In the genomic region with DNA sequence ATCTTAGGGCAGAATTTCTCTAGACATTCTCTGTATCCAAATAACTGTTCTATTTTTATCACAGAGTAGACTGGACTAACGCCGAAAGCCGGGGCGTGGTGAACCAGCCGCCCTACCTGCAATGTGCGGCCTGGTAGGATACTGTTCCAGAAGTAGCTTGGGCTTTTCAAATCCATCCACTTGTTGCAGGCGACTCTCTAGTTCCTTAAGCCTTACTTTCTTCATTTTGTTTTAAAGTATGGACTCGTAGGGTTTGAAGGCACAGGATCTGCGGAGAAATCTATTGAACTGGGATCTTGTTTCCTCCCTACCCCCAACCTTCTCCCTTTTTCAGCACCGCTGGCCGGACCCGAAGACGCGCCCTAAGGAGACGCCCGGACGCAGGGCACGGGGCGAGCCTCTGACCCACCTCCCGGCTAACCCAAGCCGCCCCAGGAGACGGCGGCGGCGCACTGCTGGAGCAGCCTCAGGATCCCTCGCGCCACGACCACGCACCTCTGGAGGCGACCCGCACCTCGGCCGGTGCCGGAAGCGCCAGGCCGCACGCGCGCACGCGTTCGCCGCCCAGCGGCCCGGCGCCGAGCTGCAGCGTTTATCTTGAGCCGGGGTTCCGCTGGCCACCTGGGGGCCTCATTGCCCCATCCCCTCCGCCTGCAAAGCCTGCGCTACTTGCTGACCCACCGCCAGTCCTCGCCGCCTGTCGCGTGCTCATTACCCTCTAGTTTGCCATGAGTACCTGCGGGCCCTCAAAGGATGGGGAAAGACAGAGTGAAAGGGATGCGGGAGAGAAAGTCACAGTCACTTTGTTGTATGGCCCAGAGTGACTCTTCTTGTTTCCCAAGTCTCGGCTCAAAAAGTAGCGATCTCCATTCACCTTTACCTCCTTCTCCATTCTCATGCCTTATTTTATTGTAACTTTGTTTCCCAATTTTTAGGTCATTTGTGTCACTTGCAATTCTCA, we compare ENCODE assay signal across 8 cellular contexts. TPM values are rescaled to one million over a fixed set of nuclear protein-coding genes. Genes with fewer than 3 reads are reported as not detected.
A peak's percentile ranks its signal among the peaks of the same experiment; 100 is the strongest.
DNase-seq lines count a peak whose midpoint lies in the region; ATAC-seq and TF ChIP-seq lines count a peak whose summit lies in the region.

TSS of gene METTL5 (minus strand) at position 533 of the 961 bp plus-strand sequence. CDS start at position 225, 308 bp downstream.

- H3K36me3 ChIP-seq in Panc1 (ENCODE audit: control insufficient read depth, insufficient read depth, low read length) (no peaks in the 10 kb centered on the region), esophagus squamous epithelium (peaks cover 0 to 23% (median 0%) of the 10 kb centered on the region in 3 donors), muscle layer of duodenum (ENCODE audit: control insufficient read depth in 1 of 2, insufficient read depth in 2 of 2, low read length in 2 of 2) (no peaks in the 10 kb centered on the region)

- TF ChIP-seq RAD21 in Ishikawa (IDR thresholded peaks at IDR 0.05; ENCODE audit: low read depth): peak; percentile 66

- peaks cover 15% of the 10 kb centered on the region for H3K4me1 ChIP-seq in Panc1 (ENCODE audit: control insufficient read depth, insufficient read depth, low read length)
- H3K4me1 ChIP-seq in esophagus squamous epithelium: peaks cover 22 to 71% (median 28%) of the 10 kb centered on the region in 3 donors
- H3K4me1 ChIP-seq in muscle layer of duodenum (ENCODE audit: control insufficient read depth in 1 of 2, insufficient read depth in 2 of 2, low read length in 2 of 2): peaks cover 11 to 35% of the 10 kb centered on the region in 2 donors

- H3K4me3 Mint-ChIP-seq in activated T-cell treated with anti-CD3 and anti-CD28 coated beads, Interleukin-2, amount 50 U/mL, for 72 hours: peak within 1 kb of the TSS; percentile 93 to 95

- H3K4me1 Mint-ChIP-seq in activated T-cell treated with anti-CD3 and anti-CD28 coated beads, Interleukin-2, amount 50 U/mL, for 72 hours (ENCODE audit: low read depth): peaks cover 71% of the 10 kb centered on the region

- H3K9me3 ChIP-seq in Panc1 (ENCODE audit: control insufficient read depth, insufficient read depth, low read depth, low read length) (no peaks in the 10 kb centered on the region), esophagus squamous epithelium (no peaks in the 10 kb centered on the region), muscle layer of duodenum (ENCODE audit: control insufficient read depth in 1 of 2, low read length in 2 of 2) (no peaks in the 10 kb centered on the region)

- peak within 1 kb of the TSS; percentile 93 for H3K27ac ChIP-seq in Panc1 (ENCODE audit: low read length)
- peak within 1 kb of the TSS; percentile 80 to 91 (median 86) for H3K27ac ChIP-seq in esophagus squamous epithelium
- peak within 1 kb of the TSS; percentile 59 for H3K27ac ChIP-seq in muscle layer of duodenum (ENCODE audit: low read length)

- peaks cover 7 to 26% of the 10 kb centered on the region in 2 donors for H3K36me3 Mint-ChIP-seq in activated T-cell treated with anti-CD3 and anti-CD28 coated beads, Interleukin-2, amount 50 U/mL, for 72 hours (ENCODE audit: insufficient read depth in 2 of 2)

- intact Hi-C loops in Panc1 (cut with micrococcal nuclease; ENCODE audit: unreplicated experiment) (loop anchor here (5.0 kb wide), 2 partner anchors 53 to 103 kb away; no protein-coding TSS in a partner anchor), esophagus squamous epithelium (cut with DNase I) (loop anchor here (10.0 kb wide), 1 partner anchor 100 kb away; no protein-coding TSS in a partner anchor)

- no peaks in the 10 kb centered on the region for H3K27me3 ChIP-seq in Panc1 (ENCODE audit: control insufficient read depth, insufficient read depth, low read length)
- no peaks in the 10 kb centered on the region for H3K27me3 ChIP-seq in esophagus squamous epithelium
- H3K27me3 ChIP-seq in muscle layer of duodenum (ENCODE audit: low read depth, low read length): no peaks in the 10 kb centered on the region

- BruUV-seq in Panc1 (replicated peaks; lab: Mats Ljungman, UMichigan): no TSS peak

- no peaks in the 10 kb centered on the region for H3K27me3 Mint-ChIP-seq in activated T-cell treated with anti-CD3 and anti-CD28 coated beads, Interleukin-2, amount 50 U/mL, for 72 hours (ENCODE audit: low read depth)

- POLR2A ChIA-PET in Panc1 (lab: Charles Lee): interaction anchor here (0.6 kb wide), 1 partner anchor 49 kb away, joined by 3 read pairs; no protein-coding TSS in a partner anchor

- TF ChIP-seq EP300 in Ishikawa (IDR thresholded peaks at IDR 0.05; ENCODE audit: borderline replicate concordance): no peak

- ATAC-seq in GM21576 (IDR thresholded peaks at IDR 0.05; ENCODE audit: unreplicated experiment) (peak; percentile 55), Panc1 (peak; percentile 84)
- peak; percentile 72 to 74 for ATAC-seq in activated T-cell treated with anti-CD3 and anti-CD28 coated beads, Interleukin-2, amount 50 U/mL, for 72 hours (replicated peaks in 1 of 2)

- peak within 1 kb of the TSS; percentile 92 for H3K27ac Mint-ChIP-seq in activated T-cell treated with anti-CD3 and anti-CD28 coated beads, Interleukin-2, amount 50 U/mL, for 72 hours

- CTCF ChIA-PET in Panc1 (lab: Charles Lee): interaction anchor here (0.6 to 2.0 kb wide), 3 partner anchors 53 to 128 kb away, joined by 4 to 6 read pairs (median 6); no protein-coding TSS in a partner anchor

- peak within 1 kb of the TSS; percentile 75 to 93 for H3K4me3 ChIP-seq in Panc1 (ENCODE audit: low read depth in 2 of 2, low read length in 2 of 2)
- peak within 1 kb of the TSS; percentile 60 to 91 (median 86) for H3K4me3 ChIP-seq in esophagus squamous epithelium
- peak within 1 kb of the TSS; percentile 84 to 96 for H3K4me3 ChIP-seq in muscle layer of duodenum (ENCODE audit: low read depth in 1 of 2, low read length in 2 of 2)

- DNase-seq in DMS53 (lab: John Stamatoyannopoulos, UW) (peak; percentile 96), Panc1 (ENCODE audit: low read depth, low spot score) (peak; percentile 50), esophagus squamous epithelium (lab: John Stamatoyannopoulos, UW) (no peak)
- DNase-seq in activated T-cell treated with anti-CD3 and anti-CD28 coated beads, Interleukin-2, amount 50 U/mL, for 72 hours: peak; percentile 86 to 92
- DNase-seq in stimulated activated CD8-positive, alpha-beta memory T cell treated with anti-CD3 and anti-CD28 coated beads, Interleukin-7, amount 100 ng/mL, for 48 hours (ENCODE audit: extremely low read depth in 1 of 2, low read depth in 1 of 2): peak; percentile 60 to 73

- WGBS in esophagus squamous epithelium, 2 donors: 1 to 5% methylated on average over 11 to 33 of the region's 61 CpGs

- peak; percentile 100 for TF ChIP-seq CTCF in Panc1 (IDR thresholded peaks at IDR 0.05)
- peak; percentile 84 to 97 (median 90) for TF ChIP-seq CTCF in esophagus squamous epithelium (IDR thresholded peaks at IDR 0.05)

- in situ Hi-C loops in Panc1 (cut with HindIII; ENCODE audit: low pct_unique_long_range_greater_than_20kb, low sequenced_read_pairs): no loop called here

- peak in 2 of 4 donors; percentile 61 to 77 for TF ChIP-seq POLR2A in esophagus squamous epithelium (IDR thresholded peaks at IDR 0.05)

- peaks cover 0 to 2% of the 10 kb centered on the region in 2 donors for H3K9me3 Mint-ChIP-seq in activated T-cell treated with anti-CD3 and anti-CD28 coated beads, Interleukin-2, amount 50 U/mL, for 72 hours

TF ChIP-seq in Ishikawa, 13 proteins besides CTCF, POLR2A, EP300 and RAD21:
- TF ChIP-seq TEAD4 (IDR thresholded peaks at IDR 0.05) (no peak), EGR1 (IDR thresholded peaks at IDR 0.05) (no peak), TCF12 (IDR thresholded peaks at IDR 0.05; ENCODE audit: low read depth) (peak; percentile 32; the same call in 1 of the 2 replicates), TAF1 (IDR thresholded peaks at IDR 0.05; ENCODE audit: low read depth) (peak; percentile 43; the same call in 1 of the 2 replicates)
- TF ChIP-seq, protein P1, sequence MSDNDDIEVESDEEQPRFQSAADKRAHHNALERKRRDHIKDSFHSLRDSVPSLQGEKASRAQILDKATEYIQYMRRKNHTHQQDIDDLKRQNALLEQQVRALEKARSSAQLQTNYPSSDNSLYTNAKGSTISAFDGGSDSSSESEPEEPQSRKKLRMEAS (IDR thresholded peaks at IDR 0.05): peak; percentile 84

RNA-seq across cellular contexts. Expression of gene METTL5, which starts in this region (rescaled TPM):
- total RNA-seq in Panc1 (2021; ENCODE audit: unreplicated experiment) (81.4 TPM), esophagus squamous epithelium (10 to 100 TPM; 22.9 to 56.3 (median 44.7) TPM)
- polyA plus RNA-seq in Panc1 (2012; ENCODE audit: insufficient read length): 58.1 TPM
- 100 to 1,000 TPM in 1 of 2 donors, 10 to 100 TPM in 1; 84.0 to 110 TPM for total RNA-seq in activated T-cell treated with anti-CD3 and anti-CD28 coated beads, Interleukin-2, amount 50 U/mL, for 72 hours
